1 cellular context compared by ENCODE assay signal in the genomic region with DNA sequence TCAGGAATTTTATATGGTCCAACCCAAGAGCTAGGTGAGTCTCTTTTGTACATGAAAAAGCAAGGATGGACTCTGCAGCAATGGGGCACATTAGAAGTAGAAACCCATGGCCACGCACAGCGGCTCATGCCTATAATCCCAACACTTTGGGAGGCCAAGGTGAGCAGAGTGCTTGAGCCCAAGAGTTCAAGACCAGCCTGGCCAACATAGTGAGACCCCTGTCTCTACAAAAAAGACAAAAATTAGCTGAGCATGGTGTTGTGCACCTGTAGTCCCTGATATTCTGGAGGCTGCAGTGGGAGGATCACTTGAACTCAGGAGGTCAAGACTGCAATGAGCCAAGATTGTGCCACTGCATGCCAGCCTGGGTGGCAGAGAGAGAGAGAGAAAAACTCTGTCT.
TF ChIP-seq lines count a peak whose summit lies in the region.

No MANE protein-coding gene starts in this region.

TF ChIP-seq in K562, 482 proteins besides CTCF, POLR2A, EP300 and RAD21 (continued from another document):
- no peak for TF ChIP-seq ELK3 (CRISPR knock-in tag; IDR thresholded peaks at IDR 0.05)
- TF ChIP-seq ZNF668 (CRISPR knock-in tag; IDR thresholded peaks at IDR 0.05): no peak
